In the genomic region with DNA sequence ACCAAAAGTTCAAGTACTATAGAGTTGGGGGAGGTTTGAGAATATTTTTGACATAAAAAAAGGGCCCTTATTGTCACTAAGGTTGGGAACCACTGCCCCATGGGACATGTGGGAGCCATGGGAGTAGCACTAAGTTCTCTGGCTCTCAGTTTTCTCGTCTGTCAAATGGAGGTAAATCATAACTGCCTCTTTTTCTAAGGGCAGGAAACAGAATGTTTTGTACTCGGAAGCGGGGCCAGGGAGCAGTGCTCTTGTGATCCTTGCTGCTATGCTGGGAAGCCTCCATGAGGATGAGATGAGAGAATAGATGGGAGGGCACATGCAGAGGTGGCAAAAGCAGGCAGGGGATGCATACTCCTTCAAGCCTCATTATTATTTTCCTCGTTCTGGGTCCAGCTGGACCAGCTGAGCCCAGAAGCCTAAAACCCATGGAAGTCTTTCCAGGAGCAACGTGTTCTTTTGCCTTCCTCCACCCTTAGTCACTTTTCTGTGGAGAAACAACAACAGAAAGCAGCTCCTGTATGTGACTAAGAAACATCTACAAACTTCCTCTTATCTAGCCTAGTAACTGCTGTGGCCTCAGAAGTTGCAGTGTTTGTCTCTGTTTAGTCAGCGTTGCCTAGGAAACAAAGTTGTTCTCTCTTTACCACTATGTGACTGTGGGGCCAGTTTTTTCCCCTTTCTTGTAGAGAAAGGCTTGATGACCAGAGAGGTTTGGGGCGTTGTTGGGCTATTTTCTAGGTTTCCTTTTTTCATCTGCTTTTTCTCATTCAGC, we compare ENCODE assay signal across 8 cellular contexts.
DNase-seq lines count a peak whose midpoint lies in the region; ATAC-seq lines count a peak whose summit lies in the region.

No MANE protein-coding gene starts in this region.

- ATAC-seq in GM21447 (IDR thresholded peaks at IDR 0.05; ENCODE audit: unreplicated experiment) = peak; percentile 89

- peak overlapping the region; percentile 12 for H4K8ac ChIP-seq in mesenchymal stem cell (ENCODE audit: low read length)

- H2BK120ac ChIP-seq in mesenchymal stem cell (ENCODE audit: low read depth, low read length) = peak overlapping the region; percentile 61

- peaks cover 2% of the 10 kb centered on the region for H3K79me1 ChIP-seq in mesenchymal stem cell (replicated peaks; ENCODE audit: low read length, poor library complexity, severe bottlenecking)

- peak overlapping the region in 1 of 2 experiments; percentile 88 for H2BK12ac ChIP-seq in mesenchymal stem cell (ENCODE audit: low read length in 2 of 2)

- 2% methylated on average over 4 of the region's 7 CpGs for WGBS in mesenchymal stem cell
- WGBS in thymus = 16% methylated on average over 7 of the region's 7 CpGs

- no peak overlapping the region for H2BK15ac ChIP-seq in mesenchymal stem cell (ENCODE audit: low read depth, poor library complexity, severe bottlenecking)

- H3K9me3 ChIP-seq in mesenchymal stem cell (ENCODE audit: control insufficient read depth, low read length) = no peaks in the 10 kb centered on the region
- no peaks in the 10 kb centered on the region for H3K9me3 ChIP-seq in thymus (ENCODE audit: control insufficient read depth)

- peaks cover 45% of the 10 kb centered on the region for H3K4me1 Mint-ChIP-seq in T-helper 2 cell treated with Interferon-gamma antibody and Interleukin-4, amounts not matched to agents 5 μg/mL and 100 μg/mL, for 36 hours (ENCODE audit: low read depth)

- H4K91ac ChIP-seq in mesenchymal stem cell (ENCODE audit: low read length) = no peak overlapping the region

- H3K4me3 ChIP-seq in mesenchymal stem cell (ENCODE audit: insufficient read depth in 1 of 2, low read depth in 1 of 2, low read length in 2 of 2) (no peak overlapping the region), thymus (ENCODE audit: low read length) (peak overlapping the region; percentile 30)

- H3K14ac ChIP-seq in mesenchymal stem cell (ENCODE audit: low read length in 2 of 2) = no peak overlapping the region

- H2BK5ac ChIP-seq in mesenchymal stem cell (ENCODE audit: low read depth, low read length, poor library complexity, severe bottlenecking) = no peak overlapping the region

- H3K27ac Mint-ChIP-seq in T-helper 2 cell treated with Interferon-gamma antibody and Interleukin-4, amounts not matched to agents 5 μg/mL and 100 μg/mL, for 36 hours = peak overlapping the region; percentile 99

- peak overlapping the region in 1 of 2 experiments; percentile 86 for H3K4ac ChIP-seq in mesenchymal stem cell (ENCODE audit: low read depth in 1 of 2, low read length in 2 of 2)

- H3K36me3 ChIP-seq in mesenchymal stem cell (ENCODE audit: control insufficient read depth in 1 of 2, insufficient read depth in 2 of 2, low read depth in 1 of 2, low read length in 2 of 2) = peaks cover 11% of the 10 kb centered on the region in 2 experiments
- peaks cover 27% of the 10 kb centered on the region for H3K36me3 ChIP-seq in thymus (ENCODE audit: control insufficient read depth, insufficient read depth)

- H3K27me3 ChIP-seq in mesenchymal stem cell (ENCODE audit: control insufficient read depth in 1 of 2, insufficient read depth in 1 of 2, low read length in 2 of 2) = peaks cover 0 to 41% of the 10 kb centered on the region in 2 experiments
- H3K27me3 ChIP-seq in thymus (ENCODE audit: control insufficient read depth, insufficient read depth) = no peaks in the 10 kb centered on the region

- H3K27me3 Mint-ChIP-seq in T-helper 2 cell treated with Interferon-gamma antibody and Interleukin-4, amounts not matched to agents 5 μg/mL and 100 μg/mL, for 36 hours (ENCODE audit: low read depth) = no peaks in the 10 kb centered on the region

- H3K4me2 ChIP-seq in mesenchymal stem cell (ENCODE audit: low read length, poor library complexity, severe bottlenecking) = no peak overlapping the region

- peaks cover 31% of the 10 kb centered on the region for H3K36me3 Mint-ChIP-seq in T-helper 2 cell treated with Interferon-gamma antibody and Interleukin-4, amounts not matched to agents 5 μg/mL and 100 μg/mL, for 36 hours (ENCODE audit: low read depth)

- H3K4me3 Mint-ChIP-seq in T-helper 2 cell treated with Interferon-gamma antibody and Interleukin-4, amounts not matched to agents 5 μg/mL and 100 μg/mL, for 36 hours = peak overlapping the region; percentile 88

- no peak overlapping the region for H2AK5ac ChIP-seq in mesenchymal stem cell (ENCODE audit: low read length, severe bottlenecking)

- H3K4me1 ChIP-seq in mesenchymal stem cell (ENCODE audit: control insufficient read depth, insufficient read depth, low read depth, low read length) = peaks cover 18% of the 10 kb centered on the region
- H3K4me1 ChIP-seq in thymus (ENCODE audit: control insufficient read depth, insufficient read depth, low read length) = peaks cover 14% of the 10 kb centered on the region

- H2AFZ ChIP-seq in mesenchymal stem cell (ENCODE audit: low read depth, low read length) = no peak overlapping the region

- H3K18ac ChIP-seq in mesenchymal stem cell (ENCODE audit: low read depth in 1 of 2, low read length in 2 of 2) = peak overlapping the region; percentile 62 to 92

- peak overlapping the region; percentile 86 for H3K9ac ChIP-seq in mesenchymal stem cell (ENCODE audit: low read length)

- peak; percentile 83 for DNase-seq in EL
- DNase-seq in HK-2 (ENCODE audit: unreplicated experiment) = peak; percentile 24
- DNase-seq in T-helper 2 cell treated with Interferon-gamma antibody and Interleukin-4, amounts not matched to agents 5 μg/mL and 100 μg/mL, for 36 hours (ENCODE audit: low spot score) = peak; percentile 67
- peak; percentile 89 for DNase-seq in dermis blood vessel endothelial cell
- peak; percentile 99 for DNase-seq in mesenchymal stem cell
- DNase-seq in NCI-H524 treated with DMSO at 0.1 percent for 48 hours (lab: John Stamatoyannopoulos, UW) = no peak

- no peaks in the 10 kb centered on the region for H3K9me3 Mint-ChIP-seq in T-helper 2 cell treated with Interferon-gamma antibody and Interleukin-4, amounts not matched to agents 5 μg/mL and 100 μg/mL, for 36 hours

- H3K27ac ChIP-seq in mesenchymal stem cell (ENCODE audit: low read length, poor library complexity, severe bottlenecking) (peak overlapping the region; percentile 62), thymus (ENCODE audit: low read depth) (peak overlapping the region; percentile 92)

- no peak overlapping the region for H3K23ac ChIP-seq in mesenchymal stem cell (ENCODE audit: low read length in 2 of 2)
